ENCODE assay signal across 19 cellular contexts in genomic region chr1:160503087-160503486, GRCh38. TPM values are rescaled to one million over a fixed set of nuclear protein-coding genes. Genes with fewer than 3 reads are reported as not detected.
DNase-seq lines count a peak whose midpoint lies in the region; ATAC-seq, FAIRE-seq and TF ChIP-seq lines count a peak whose summit lies in the region.
"Had no signal": no experiment of that assay in that cellular context is flagged by ENCODE, and none has a peak within 500 bp of the region (broad histone marks: within the 10 kb centered on the region; RNA-seq: fewer than 3 reads in every experiment).

No MANE protein-coding gene starts in this region.

- no peak for ATAC-seq in A549
- no peak for ATAC-seq in activated T-helper 17 cell treated with anti-CD3 and anti-CD28 coated beads, Interleukin-2, amount 50 U/mL, for 72 hours (replicated peaks)
- no peak for ATAC-seq in memory B cell (ENCODE audit: low read depth)
- ATAC-seq: HCT116 had no signal

- H3K27me3 Mint-ChIP-seq in CD4-positive, alpha-beta memory T cell, result no peaks in the 10 kb centered on the region
- no peaks in the 10 kb centered on the region for H3K27me3 Mint-ChIP-seq in activated T-helper 17 cell treated with anti-CD3 and anti-CD28 coated beads, Interleukin-2, amount 50 U/mL, for 72 hours
- no peaks in the 10 kb centered on the region for H3K27me3 Mint-ChIP-seq in memory B cell

- POLR2A ChIA-PET in A549 (lab: Yijun Ruan, JAX), result no interaction called here
- POLR2A ChIA-PET in CD4-positive, alpha-beta memory T cell (lab: Charles Lee; ENCODE audit: partially characterized antibody), result no interaction called here
- POLR2A ChIA-PET in OCI-LY7 (lab: Charles Lee), result interaction anchor here (0.5 to 0.9 kb wide), 4 partner anchors 8 to 644 kb away, joined by 3 read pairs; no protein-coding TSS in a partner anchor

- H4K20me1 ChIP-seq in OCI-LY7 (ENCODE audit: insufficient read depth, low read length), result no peaks in the 10 kb centered on the region

- H3K79me2 ChIP-seq in OCI-LY7 (ENCODE audit: insufficient read depth, low read depth, low read length), result peaks cover 100% of the 10 kb centered on the region

- no peak for TF ChIP-seq RAD21 in A549 (conservative IDR thresholded peaks at IDR 0.05 in 1 of 2, IDR thresholded peaks at IDR 0.05 in 1 of 2)

- 70% methylated on average over 6 of the region's 6 CpGs for WGBS in A549 (ENCODE audit: missing lambda C conversion rate)

- H3K4me3 ChIP-seq in A549, result no peak overlapping the region
- H3K4me3 ChIP-seq in CD4-positive, alpha-beta memory T cell (ENCODE audit: low read length in 2 of 2), result no peak overlapping the region
- no peak overlapping the region for H3K4me3 ChIP-seq in OCI-LY7 (ENCODE audit: low read depth, low read length, poor library complexity, severe bottlenecking)
- H3K4me3 ChIP-seq: GM23248, SJSA1 had no signal

- CTCF ChIA-PET in A549 (lab: Yijun Ruan, JAX), result no interaction called here
- CTCF ChIA-PET in CD4-positive, alpha-beta memory T cell (lab: Charles Lee; ENCODE audit: partially characterized antibody), result interaction anchor here (1.2 kb wide), 2 partner anchors 37 to 41 kb away, joined by 3 read pairs; no protein-coding TSS in a partner anchor
- CTCF ChIA-PET in OCI-LY7 (lab: Charles Lee; ENCODE audit: unreplicated experiment), result no interaction called here

- H3K9me2 ChIP-seq in OCI-LY7 (ENCODE audit: insufficient read depth, low read length), result no peaks in the 10 kb centered on the region

- H3K4me1 Mint-ChIP-seq in CD4-positive, alpha-beta memory T cell, result peaks cover 39 to 76% (median 58%) of the 10 kb centered on the region in 4 donors
- peaks cover 51% of the 10 kb centered on the region for H3K4me1 Mint-ChIP-seq in activated T-helper 17 cell treated with anti-CD3 and anti-CD28 coated beads, Interleukin-2, amount 50 U/mL, for 72 hours
- H3K4me1 Mint-ChIP-seq in memory B cell, result peaks cover 43% of the 10 kb centered on the region

- TF ChIP-seq CTCF in A549 (IDR thresholded peaks at IDR 0.05) (no peak), OCI-LY7 (conservative IDR thresholded peaks at IDR 0.05; ENCODE audit: low read length) (no peak)

- H3K4me3 Mint-ChIP-seq in CD4-positive, alpha-beta memory T cell, result peak overlapping the region in 2 of 8 donors; percentile 7 to 23
- H3K4me3 Mint-ChIP-seq in activated T-helper 17 cell treated with anti-CD3 and anti-CD28 coated beads, Interleukin-2, amount 50 U/mL, for 72 hours, result no peak overlapping the region
- H3K4me3 Mint-ChIP-seq in memory B cell, result no peak overlapping the region

- no peak for TF ChIP-seq EP300 in A549 (IDR thresholded peaks at IDR 0.05)

- H3K27ac Mint-ChIP-seq in CD4-positive, alpha-beta memory T cell, result peak overlapping the region in 5 of 7 donors; percentile 18 to 89 (median 55)
- H3K27ac Mint-ChIP-seq in activated T-helper 17 cell treated with anti-CD3 and anti-CD28 coated beads, Interleukin-2, amount 50 U/mL, for 72 hours, result peak overlapping the region; percentile 48
- H3K27ac Mint-ChIP-seq in memory B cell, result peak overlapping the region; percentile 58

- no TSS peak for BruUV-seq in OCI-LY7 (replicated peaks; lab: Mats Ljungman, UMichigan)

- H3K4me1 ChIP-seq in A549 (no peaks in the 10 kb centered on the region), OCI-LY7 (ENCODE audit: insufficient read depth, low read length, poor library complexity, severe bottlenecking) (peaks cover 5% of the 10 kb centered on the region)
- peaks cover 43% of the 10 kb centered on the region for H3K4me1 ChIP-seq in CD4-positive, alpha-beta memory T cell (ENCODE audit: insufficient read depth, low read length)
- H3K4me1 ChIP-seq: SJSA1 had no signal

- H3K27ac ChIP-seq in A549 (no peak overlapping the region), OCI-LY7 (ENCODE audit: low read depth, low read length, poor library complexity, severe bottlenecking) (no peak overlapping the region)
- H3K27ac ChIP-seq in CD4-positive, alpha-beta memory T cell (ENCODE audit: low read depth, low read length), result no peak overlapping the region
- H3K27ac ChIP-seq: GM23248, SJSA1 had no signal

- H3K27me3 ChIP-seq in CD4-positive, alpha-beta memory T cell (ENCODE audit: insufficient read depth, low read length), result no peaks in the 10 kb centered on the region
- H3K27me3 ChIP-seq: SJSA1 had no signal

- H3K4me2 ChIP-seq in A549, result no peak overlapping the region
- H3K4me2 ChIP-seq in OCI-LY7 (ENCODE audit: low read length), result no peak overlapping the region

- H3K9me3 ChIP-seq in A549 (peaks cover 29% of the 10 kb centered on the region), OCI-LY7 (ENCODE audit: low read length) (peaks cover 96% of the 10 kb centered on the region)
- peaks cover 0 to 8% of the 10 kb centered on the region in 2 donors for H3K9me3 ChIP-seq in CD4-positive, alpha-beta memory T cell (ENCODE audit: control insufficient read depth in 1 of 2, low read length in 2 of 2)
- H3K9me3 ChIP-seq: SJSA1 had no signal

- intact Hi-C loops in CD4-positive, alpha-beta memory T cell (cut with micrococcal nuclease), result loop anchor here (5.0 kb wide), 1 partner anchor 39 kb away; no protein-coding TSS in a partner anchor
- intact Hi-C loops in OCI-LY7 (cut with micrococcal nuclease; ENCODE audit: unreplicated experiment), result no loop called here

- no peaks in the 10 kb centered on the region for H3K36me3 ChIP-seq in CD4-positive, alpha-beta memory T cell (ENCODE audit: insufficient read depth, low read length)
- peaks cover 98% of the 10 kb centered on the region for H3K36me3 ChIP-seq in OCI-LY7 (ENCODE audit: insufficient read depth, low read length)
- H3K36me3 ChIP-seq: SJSA1 had no signal

- FAIRE-seq in A549 (lab: Jason Lieb, UNC), result no peak
- FAIRE-seq: D721Med had no signal

- no peak overlapping the region for H2AFZ ChIP-seq in OCI-LY7 (ENCODE audit: low read length)
- H2AFZ ChIP-seq: GM23248 had no signal

- peaks cover 0 to 40% (median 32%) of the 10 kb centered on the region in 8 donors for H3K9me3 Mint-ChIP-seq in CD4-positive, alpha-beta memory T cell
- H3K9me3 Mint-ChIP-seq in activated T-helper 17 cell treated with anti-CD3 and anti-CD28 coated beads, Interleukin-2, amount 50 U/mL, for 72 hours, result peaks cover 19% of the 10 kb centered on the region
- H3K9me3 Mint-ChIP-seq in memory B cell, result peaks cover 16% of the 10 kb centered on the region

- DNase-seq in A549 (ENCODE audit: low read depth in 1 of 2, low spot score in 1 of 2), result no peak
- DNase-seq in CD4-positive, alpha-beta memory T cell, result no peak
- no peak for DNase-seq in memory B cell (ENCODE audit: low spot score in 2 of 2)
- no peak for DNase-seq in NCI-H2227 (lab: John Stamatoyannopoulos, UW; ENCODE audit: unreplicated experiment)
- no peak for DNase-seq in OCI-LY7 (ENCODE audit: low spot score)
- DNase-seq in islet precursor cell, result no peak
- DNase-seq in stimulated activated CD4-positive, alpha-beta T cell treated with anti-CD3 and anti-CD28 coated beads, Interleukin-15, amount 100 ng/mL, for 24 hours, result no peak
- DNase-seq: DMS79, GM23248, IMR-90, NCI-H1105 treated with DMSO at 0.1 percent for 48 hours, NCI-H1694 treated with DMSO at 0.1 percent for 48 hours, NCI-H82 had no signal

- H3K36me3 Mint-ChIP-seq in CD4-positive, alpha-beta memory T cell, result peaks cover 74 to 83% of the 10 kb centered on the region in 2 donors
- H3K36me3 Mint-ChIP-seq in activated T-helper 17 cell treated with anti-CD3 and anti-CD28 coated beads, Interleukin-2, amount 50 U/mL, for 72 hours (ENCODE audit: low read depth), result peaks cover 84% of the 10 kb centered on the region
- peaks cover 67% of the 10 kb centered on the region for H3K36me3 Mint-ChIP-seq in memory B cell

- TF ChIP-seq POLR2A in A549 (IDR thresholded peaks at IDR 0.05; ENCODE audit: low read length), result no peak

TF ChIP-seq in A549, 52 proteins besides CTCF, POLR2A, EP300 and RAD21:
- TF ChIP-seq ZC3H11A (IDR thresholded peaks at IDR 0.05) (no peak), MAFK (IDR thresholded peaks at IDR 0.05; ENCODE audit: partially characterized antibody) (peak; percentile 61)

RNA-seq across cellular contexts. Expression of gene SLAMF6, which starts 20.0 kb away (rescaled TPM):
- polyA plus RNA-seq in A549 (2011; rRNA removed) (not detected in 2 replicates), A549 (2017; fragmentation: RNase III; extraction: RNeasy Plus Mini Kit Qiagen cat#74134 plus additional on column Dnase treatment) (not detected in 3 replicates)
- not detected in 2 replicates for polyA plus RNA-seq in A549 (2012; cell fraction: cytosol; rRNA removed)
- not detected in 2 replicates for polyA plus RNA-seq in A549 (2012; cell fraction: nucleus; rRNA removed)
- not detected in 2 replicates for polyA minus RNA-seq in A549 (2011; rRNA and poly(A)+ RNA removed)
- total RNA-seq in CD4-positive, alpha-beta memory T cell, result 10 to 100 TPM; 56.4 to 59.1 TPM
- polyA plus RNA-seq in CD4-positive, alpha-beta memory T cell, result 100 to 1,000 TPM in 1 of 2 donors, 10 to 100 TPM in 1; 96.8 to 105 TPM
- 10 to 100 TPM; 17.4 to 28.6 TPM for total RNA-seq in activated T-helper 17 cell treated with anti-CD3 and anti-CD28 coated beads, Interleukin-2, amount 50 U/mL, for 72 hours
- total RNA-seq in OCI-LY7 (2014; rRNA removed; shearing (Covaris generic)), result 39.8 and 43.0 TPM in 2 replicates
- total RNA-seq in OCI-LY7 (2022), result 65.1 and 72.4 TPM in 2 replicates
- total RNA-seq: GM23248, HT-29, IMR-90, NCI-H460, SJSA1 had no signal
- polyA plus RNA-seq: GM23248, IMR-90 had no signal
